8 cellular contexts compared by ENCODE assay signal in genomic region chr13:45417790-45418534, GRCh38. TPM values are rescaled to one million over a fixed set of nuclear protein-coding genes. Genes with fewer than 3 reads are reported as not detected.
DNase-seq lines count a peak whose midpoint lies in the region; ATAC-seq and TF ChIP-seq lines count a peak whose summit lies in the region.

Gene SLC25A30 (minus strand): TSS chr13:45418373. CDS start chr13:45411425, 6,948 bp downstream.

- no peaks in the 10 kb centered on the region for H3K27me3 ChIP-seq in heart left ventricle

- H3K4me1 ChIP-seq in heart left ventricle = peaks cover 3 to 40% (median 25%) of the 10 kb centered on the region in 12 donors

- TF ChIP-seq POLR2A in heart left ventricle (IDR thresholded peaks at IDR 0.05) = peak in 1 of 2 donors; percentile 89

- H3K4me3 Mint-ChIP-seq in T-cell = peak within 1 kb of the TSS; percentile 94 to 97 (median 95)
- H3K4me3 Mint-ChIP-seq in type B pancreatic cell = peak within 1 kb of the TSS; percentile 93

- H3K36me3 Mint-ChIP-seq in T-cell (no peaks in the 10 kb centered on the region), type B pancreatic cell (no peaks in the 10 kb centered on the region)

- intact Hi-C loops in heart left ventricle (cut with DNase I) = loop anchor here in 5 of 10 donors (2.0 to 5.0 kb wide), 2 partner anchors 44 to 47 kb away; partner anchors contain the start of gene COG3 (in 5 of the 5)
- intact Hi-C loops in posterior cingulate gyrus (cut with DNase I) = loop anchor here (5.0 kb wide), 1 partner anchor 49 kb away; no protein-coding TSS in a partner anchor

- CTCF ChIA-PET in T-cell (lab: Charles Lee) = interaction anchor here (0.6 to 3.5 kb wide), 16 partner anchors 9 to 1301 kb away, joined by 3 to 18 read pairs (median 6); partner anchors contain the start of genes COG3 (in 1 of the 2) and TPT1 (in 1 of the 2)

- no peaks in the 10 kb centered on the region for H3K27me3 Mint-ChIP-seq in T-cell
- H3K27me3 Mint-ChIP-seq in type B pancreatic cell = no peaks in the 10 kb centered on the region

- no peaks in the 10 kb centered on the region for H3K9me3 ChIP-seq in heart left ventricle

- TF ChIP-seq CTCF in GM12865 (IDR thresholded peaks at IDR 0.05; ENCODE audit: insufficient read depth, low read depth, low read length, missing control alignments) (no peak), heart left ventricle (IDR thresholded peaks at IDR 0.05) (no peak), type B pancreatic cell (conservative IDR thresholded peaks at IDR 0.05) (no peak)

- H3K27ac Mint-ChIP-seq in T-cell = peak within 1 kb of the TSS; percentile 96 to 98
- H3K27ac Mint-ChIP-seq in type B pancreatic cell = peak within 1 kb of the TSS; percentile 87

- ATAC-seq in HG02623 (IDR thresholded peaks at IDR 0.05; ENCODE audit: unreplicated experiment) (peak; percentile 91), T-cell (replicated peaks in 1 of 4) (peak; percentile 92 to 95 (median 94)), heart left ventricle (peak; percentile 98)

- H3K27ac ChIP-seq in adipose tissue (ENCODE audit: low read depth, low read length) (peak within 1 kb of the TSS; percentile 12), heart left ventricle (peak within 1 kb of the TSS; percentile 72 to 96 (median 92))

- 0 to 1% (median 0%) methylated on average over 57 to 64 of the region's 64 CpGs for WGBS in adipose tissue, 3 donors
- 0% methylated on average over 37 to 64 of the region's 64 CpGs for WGBS in heart left ventricle, 4 donors

- POLR2A ChIA-PET in T-cell (lab: Charles Lee) = interaction anchor here (0.6 to 0.9 kb wide), 11 partner anchors 19 to 722 kb away, joined by 3 to 8 read pairs (median 4); no protein-coding TSS in a partner anchor

- H3K9me3 Mint-ChIP-seq in T-cell = no peaks in the 10 kb centered on the region
- H3K9me3 Mint-ChIP-seq in type B pancreatic cell = no peaks in the 10 kb centered on the region

- no peaks in the 10 kb centered on the region for H3K36me3 ChIP-seq in heart left ventricle

- peak; percentile 94 for DNase-seq in GM12865 (ENCODE audit: low read depth)
- peak; percentile 85 to 90 (median 89) for DNase-seq in NCI-H1417 (lab: John Stamatoyannopoulos, UW)
- DNase-seq in T-cell = peak; percentile 77 to 94 (median 88)
- peak; percentile 95 to 98 (median 97) for DNase-seq in heart left ventricle
- DNase-seq in posterior cingulate gyrus = peak; percentile 79 to 99 (median 92)
- peak; percentile 90 for DNase-seq in type B pancreatic cell (ENCODE audit: extremely low spot score, unreplicated experiment)

- H3K4me1 Mint-ChIP-seq in T-cell (peaks cover 27 to 28% (median 28%) of the 10 kb centered on the region in 3 donors), type B pancreatic cell (ENCODE audit: unreplicated experiment) (peaks cover 17% of the 10 kb centered on the region)

- H3K4me3 ChIP-seq in GM12865 (ENCODE audit: low read depth, low read length) (peak within 1 kb of the TSS; percentile 88), heart left ventricle (peak within 1 kb of the TSS; percentile 55 to 95 (median 82))

RNA-seq across cellular contexts. Expression of gene SLC25A30, which starts in this region (rescaled TPM):
- total RNA-seq in T-cell (10 to 100 TPM; 19.5 to 25.9 (median 24.2) TPM), heart left ventricle (100 to 1,000 TPM in 6 of 9 donors, 10 to 100 TPM in 3; 56.9 to 208 (median 128) TPM), type B pancreatic cell (ENCODE audit: low replicate concordance) (5.5 and 7.6 TPM in 2 replicates)
- polyA plus RNA-seq in adipose tissue (10 to 100 TPM in 1 of 3 donors, 1 to 10 TPM in 2; 3.3 to 14.1 (median 9.5) TPM), heart left ventricle (10 to 100 TPM; 27.9 to 51.6 TPM)

Comparison
In these comparisons a context has a peak if more than half of its experiments do, and no peak if none do; other contexts are left out.
1. Peak in every context shown above with its lines: DNase-seq, ATAC-seq, H3K4me3 ChIP-seq and H3K27ac ChIP-seq.